ENCODE assay signal across 10 cellular contexts in genomic region chr10:12720217-12720981, GRCh38.
DNase-seq lines count a peak whose midpoint lies in the region; ATAC-seq and TF ChIP-seq lines count a peak whose summit lies in the region.
"Had no signal": no experiment of that assay in that cellular context is flagged by ENCODE, and none has a peak within 500 bp of the region (broad histone marks: within the 10 kb centered on the region; RNA-seq: fewer than 3 reads in every experiment).

No MANE protein-coding gene starts in this region.

- no peak overlapping the region for H3K4me3 ChIP-seq in Panc1 (ENCODE audit: low read depth in 2 of 2, low read length in 2 of 2)
- H3K4me3 ChIP-seq: SK-N-MC had no signal

- DNase-seq in activated CD4-positive, CD25-positive, alpha-beta regulatory T cell (lab: John Stamatoyannopoulos, UW) = no peak
- DNase-seq in Panc1 (ENCODE audit: low read depth, low spot score) = no peak
- peak; percentile 95 for DNase-seq in non-pigmented ciliary epithelial cell (ENCODE audit: low read depth)
- DNase-seq in OCI-M2 (lab: John Stamatoyannopoulos, UW; ENCODE audit: unreplicated experiment) = no peak
- DNase-seq in NCI-H2081 treated with DMSO at 0.1 percent for 48 hours (lab: John Stamatoyannopoulos, UW) = no peak

- in situ Hi-C loops in Panc1 (cut with HindIII; ENCODE audit: low pct_unique_long_range_greater_than_20kb, low sequenced_read_pairs) = no loop called here

- H3K27me3 ChIP-seq in Panc1 (ENCODE audit: control insufficient read depth, insufficient read depth, low read length) = no peaks in the 10 kb centered on the region
- H3K27me3 ChIP-seq: neutrophil had no signal

- H3K4me1 ChIP-seq in Panc1 (ENCODE audit: control insufficient read depth, insufficient read depth, low read length) = peaks cover 6% of the 10 kb centered on the region

- TF ChIP-seq CTCF in Panc1 (IDR thresholded peaks at IDR 0.05) = no peak

- intact Hi-C loops in Panc1 (cut with micrococcal nuclease; ENCODE audit: unreplicated experiment) = loop anchor here (5.0 kb wide), 1 partner anchor 352 kb away; no protein-coding TSS in a partner anchor

- H3K9me3 ChIP-seq in Panc1 (ENCODE audit: control insufficient read depth, insufficient read depth, low read depth, low read length) = no peaks in the 10 kb centered on the region
- H3K9me3 ChIP-seq: neutrophil had no signal

- no TSS peak for BruUV-seq in Panc1 (replicated peaks; lab: Mats Ljungman, UMichigan)

- ATAC-seq in activated CD4-positive, CD25-positive, alpha-beta regulatory T cell treated with anti-CD3 and anti-CD28 coated beads, Interleukin-2, amount 50 U/mL, for 24 hours = peak; percentile 77 to 80
- peak; percentile 93 for ATAC-seq in Panc1
- peak; percentile 86 for ATAC-seq in esophagus mucosa
- no peak for ATAC-seq in HG03175 (IDR thresholded peaks at IDR 0.05; ENCODE audit: unreplicated experiment)

- H3K36me3 ChIP-seq in Panc1 (ENCODE audit: control insufficient read depth, insufficient read depth, low read length) = no peaks in the 10 kb centered on the region
- H3K36me3 ChIP-seq: neutrophil had no signal

- CTCF ChIA-PET in Panc1 (lab: Charles Lee) = interaction anchor here (0.7 kb wide), 1 partner anchor 380 kb away, joined by 3 read pairs; the partner anchor contains the start of gene OPTN

- H3K27ac ChIP-seq in Panc1 (ENCODE audit: low read length) = no peak overlapping the region
- H3K27ac ChIP-seq: neutrophil, SK-N-MC had no signal

- POLR2A ChIA-PET in Panc1 (lab: Charles Lee) = no interaction called here
